8 cellular contexts compared by ENCODE assay signal in the genomic region with DNA sequence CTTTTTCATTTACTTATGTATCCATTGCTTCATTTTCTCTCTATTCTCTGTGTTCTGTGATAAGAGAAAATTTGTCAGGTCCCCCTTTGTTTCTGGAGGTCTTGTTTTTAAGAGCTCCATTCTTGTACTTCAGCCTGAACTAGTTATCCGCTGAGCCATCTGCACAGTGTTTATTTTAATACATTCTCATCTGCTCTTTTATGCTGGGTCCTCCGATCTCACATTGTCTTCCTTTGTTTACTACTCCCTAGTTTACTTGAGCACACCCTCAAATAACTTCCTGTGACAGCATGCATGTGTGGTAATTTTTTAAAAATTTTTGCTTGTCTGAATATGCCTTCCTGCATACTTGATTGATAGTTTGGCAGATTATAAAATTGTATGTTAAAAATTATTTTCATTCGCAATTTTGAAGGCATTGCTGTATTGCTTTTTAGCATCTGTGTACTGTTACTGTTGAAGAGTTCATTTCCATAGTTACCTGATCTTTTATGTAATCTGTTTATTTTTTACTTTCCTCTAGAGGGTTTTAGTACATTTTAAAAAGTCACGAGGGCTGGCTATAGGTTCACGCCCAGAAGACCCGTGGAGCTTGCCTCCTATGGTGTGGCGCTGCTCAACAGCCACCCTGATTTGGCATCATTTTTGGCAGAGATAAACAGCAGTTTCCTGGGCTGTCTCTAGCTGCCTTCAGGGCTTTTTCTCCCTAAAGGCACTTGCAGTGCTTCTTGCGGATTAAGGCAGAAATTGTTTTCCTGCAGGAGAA. TPM values are rescaled to one million over a fixed set of nuclear protein-coding genes. Genes with fewer than 3 reads are reported as not detected.
DNase-seq lines count a peak whose midpoint lies in the region; ATAC-seq and TF ChIP-seq lines count a peak whose summit lies in the region.

No MANE protein-coding gene starts in this region.

- ATAC-seq in HG03196 (IDR thresholded peaks at IDR 0.05; ENCODE audit: unreplicated experiment) (no peak), HG02981 (IDR thresholded peaks at IDR 0.05; ENCODE audit: unreplicated experiment) (no peak), GM18498 (IDR thresholded peaks at IDR 0.05; ENCODE audit: unreplicated experiment) (no peak)

- no peak for TF ChIP-seq CTCF in fibroblast of pulmonary artery (IDR thresholded peaks at IDR 0.05; ENCODE audit: low read length, missing control alignments)
- TF ChIP-seq CTCF in prostate gland (IDR thresholded peaks at IDR 0.05): no peak

- H3K4me3 ChIP-seq in fibroblast of pulmonary artery (replicated peaks; ENCODE audit: low read depth, low read length): no peak overlapping the region
- H3K4me3 ChIP-seq in prostate gland: no peak overlapping the region

- H3K36me3 ChIP-seq in prostate gland: no peaks in the 10 kb centered on the region

- peaks cover 5% of the 10 kb centered on the region for H3K4me1 ChIP-seq in prostate gland (replicated peaks)

- intact Hi-C loops in prostate gland (cut with DNase I): no loop called here

- DNase-seq in stimulated activated naive CD4-positive, alpha-beta T cell (lab: John Stamatoyannopoulos, UW): peak in 4 of 6 experiments; percentile 4 to 31 (median 27)
- no peak for DNase-seq in stimulated activated naive CD4-positive, alpha-beta T cell treated with Interleukin-2 at 50 U/mL for 16 hours (lab: John Stamatoyannopoulos, UW)
- DNase-seq in SHP77 (lab: John Stamatoyannopoulos, UW) (peak; percentile 8 to 26), fibroblast of pulmonary artery (ENCODE audit: low read depth) (peak; percentile 47), prostate gland (ENCODE audit: low spot score) (no peak)

- TF ChIP-seq POLR2A in prostate gland (IDR thresholded peaks at IDR 0.05): no peak

- no peaks in the 10 kb centered on the region for H3K27me3 ChIP-seq in prostate gland (replicated peaks; ENCODE audit: insufficient read depth)

- no peaks in the 10 kb centered on the region for H3K9me3 ChIP-seq in prostate gland

- WGBS in prostate gland: 13% methylated on average over 8 of the region's 8 CpGs

- peak overlapping the region; percentile 17 for H3K27ac ChIP-seq in prostate gland

RNA-seq across cellular contexts. Expression of a gene that starts 31.9 kb away (rescaled TPM):
- total RNA-seq in prostate gland: 10 to 100 TPM; 19.4 to 20.7 TPM

Comparison
In these comparisons a context has a peak if more than half of its experiments do, and no peak if none do; other contexts are left out.
1. DNase-seq: peak in stimulated activated naive CD4-positive, alpha-beta T cell (4 of 6), SHP77 (2 of 2) and fibroblast of pulmonary artery (single experiment); none in stimulated activated naive CD4-positive, alpha-beta T cell treated with Interleukin-2 at 50 U/mL for 16 hours (single experiment) and prostate gland (single experiment).